Comparison of ENCODE assay signal across 12 cellular contexts in the genomic region with DNA sequence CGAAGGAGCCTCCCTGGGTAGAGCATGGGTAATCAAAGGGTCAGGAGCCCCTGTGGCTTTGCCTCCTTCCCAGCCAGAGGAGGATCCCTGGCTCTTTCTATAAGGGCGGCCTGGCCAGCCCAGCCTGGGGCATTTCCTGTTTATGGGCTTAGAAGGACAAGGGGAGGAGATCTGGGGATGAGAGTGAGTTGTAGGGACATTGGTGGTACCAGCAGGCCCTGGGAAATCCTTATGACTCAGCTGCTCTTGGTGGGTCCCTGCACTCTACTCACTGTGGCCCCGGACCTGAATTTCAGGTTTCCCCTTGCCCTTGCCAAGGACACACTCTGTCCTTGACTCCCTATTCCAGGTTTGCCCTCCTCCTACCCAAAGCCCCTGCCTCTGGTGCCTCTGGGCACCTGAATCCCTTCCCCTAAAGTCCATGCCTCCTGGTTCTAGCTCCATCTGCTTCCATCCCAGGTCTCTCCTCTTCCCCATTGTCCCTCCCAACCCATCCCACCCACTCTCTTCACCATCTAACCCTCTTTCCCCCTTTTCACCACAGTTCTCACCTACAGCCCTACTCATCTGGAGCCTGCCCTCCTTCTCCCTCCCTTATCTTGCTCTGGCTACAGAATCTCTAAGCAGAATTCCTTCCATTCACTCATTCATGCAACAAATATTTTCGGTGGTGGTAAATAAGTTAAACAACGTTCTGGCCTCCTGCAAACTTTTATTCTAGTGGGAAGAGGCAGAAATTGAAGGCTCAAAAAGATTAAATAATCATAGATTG. TPM values are rescaled to one million over a fixed set of nuclear protein-coding genes. Genes with fewer than 3 reads are reported as not detected.
DNase-seq lines count a peak whose midpoint lies in the region; ATAC-seq and TF ChIP-seq lines count a peak whose summit lies in the region.
"Had no signal": no experiment of that assay in that cellular context is flagged by ENCODE, and none has a peak within 500 bp of the region (broad histone marks: within the 10 kb centered on the region; RNA-seq: fewer than 3 reads in every experiment).

No MANE protein-coding gene starts in this region.

- H4K20me1 ChIP-seq in GM23338 (replicated peaks; ENCODE audit: insufficient read depth): no peaks in the 10 kb centered on the region

- DNase-seq in GM23338 (ENCODE audit: low spot score): peak; percentile 69
- no peak for DNase-seq in sigmoid colon
- DNase-seq in ACHN: no peak
- DNase-seq in T-helper 2 cell: no peak
- no peak for DNase-seq in SIG-M5 treated with dmso at 0.1 percent for 504 hours (lab: John Stamatoyannopoulos, UW; ENCODE audit: unreplicated experiment)
- DNase-seq: activated CD8-positive, alpha-beta memory T cell treated with anti-CD3 and anti-CD28 coated beads, Interleukin-2, amount 50 U/mL, for 4 hours; cortex of kidney; NCI-H1930 had no signal

- peaks cover 24% of the 10 kb centered on the region for H3K27me3 Mint-ChIP-seq in GM23338 (ENCODE audit: insufficient read depth, low read depth, poor library complexity)

- H3K9me3 Mint-ChIP-seq in GM23338: no peaks in the 10 kb centered on the region; the same call in 2 of the 3 replicates
- H3K9me3 Mint-ChIP-seq: T-helper 1 cell treated with Interleukin-12 subunit alpha and Interleukin-12 subunit beta and Interleukin-4 antibody, amounts not matched to agents 30 μg/mL and 1 μg/mL, for 36 hours had no signal

- peaks cover 34% of the 10 kb centered on the region for H3F3A ChIP-seq in GM23338 (replicated peaks; ENCODE audit: low read depth)

- H2AFZ ChIP-seq in GM23338: no peak overlapping the region

- H3K36me3 Mint-ChIP-seq in GM23338 (ENCODE audit: low read depth): peaks cover 4% of the 10 kb centered on the region; the same call in 1 of the 3 replicates

- TF ChIP-seq EP300 in gastroesophageal sphincter (IDR thresholded peaks at IDR 0.05) (no peak), sigmoid colon (IDR thresholded peaks at IDR 0.05) (no peak)

- peak overlapping the region; percentile 98 for H3K27ac Mint-ChIP-seq in GM23338
- H3K27ac Mint-ChIP-seq: T-helper 1 cell treated with Interleukin-12 subunit alpha and Interleukin-12 subunit beta and Interleukin-4 antibody, amounts not matched to agents 30 μg/mL and 1 μg/mL, for 36 hours had no signal

- H3K4me3 Mint-ChIP-seq in GM23338: peak overlapping the region; percentile 14; the same call in 1 of the 3 replicates
- H3K4me3 Mint-ChIP-seq: T-helper 1 cell treated with Interleukin-12 subunit alpha and Interleukin-12 subunit beta and Interleukin-4 antibody, amounts not matched to agents 30 μg/mL and 1 μg/mL, for 36 hours had no signal

- WGBS in gastroesophageal sphincter (ENCODE audit: low coverage in 1 of 2), 2 donors: 29% methylated on average over 3 of the region's 5 CpGs; no CpG with 5 or more reads in 1 of the 2 donors
- 53 to 64% methylated on average over 5 of the region's 5 CpGs for WGBS in sigmoid colon, 2 donors

- H3K27me3 ChIP-seq in GM23338 (ENCODE audit: insufficient read depth): no peaks in the 10 kb centered on the region
- H3K27me3 ChIP-seq in gastroesophageal sphincter: peaks cover 64% of the 10 kb centered on the region
- H3K27me3 ChIP-seq in sigmoid colon: peaks cover 0 to 34% (median 0%) of the 10 kb centered on the region in 3 donors

- peaks cover 95% of the 10 kb centered on the region for H3K4me1 Mint-ChIP-seq in GM23338

- H3K36me3 ChIP-seq in GM23338 (ENCODE audit: insufficient read depth) (no peaks in the 10 kb centered on the region), gastroesophageal sphincter (no peaks in the 10 kb centered on the region), sigmoid colon (no peaks in the 10 kb centered on the region)

- H3K27ac ChIP-seq in GM23338 (ENCODE audit: low read depth) (peak overlapping the region; percentile 96), VCaP (peak overlapping the region; percentile 92), gastroesophageal sphincter (peak overlapping the region in 3 of 4 donors; percentile 61 to 71 (median 68)), sigmoid colon (peak overlapping the region; percentile 28 to 62 (median 44))

- ATAC-seq in GM23338: peak; percentile 3
- ATAC-seq in gastroesophageal sphincter: no peak
- no peak for ATAC-seq in GM21723 (IDR thresholded peaks at IDR 0.05; ENCODE audit: unreplicated experiment)

- H3K4me1 ChIP-seq in GM23338 (ENCODE audit: insufficient read depth) (peaks cover 90% of the 10 kb centered on the region), gastroesophageal sphincter (peaks cover 0 to 35% (median 0%) of the 10 kb centered on the region in 3 donors), sigmoid colon (peaks cover 0 to 4% (median 0%) of the 10 kb centered on the region in 4 donors)

- in situ Hi-C loops in ACHN (cut with HindIII; ENCODE audit: low pct_ligation_motif_present, low pct_unique_long_range_greater_than_20kb, low sequenced_read_pairs): no loop called here

- H3K9me2 ChIP-seq in GM23338 (ENCODE audit: insufficient read depth): no peaks in the 10 kb centered on the region

- peak overlapping the region; percentile 29 for H3K4me3 ChIP-seq in GM23338
- no peak overlapping the region for H3K4me3 ChIP-seq in gastroesophageal sphincter
- no peak overlapping the region for H3K4me3 ChIP-seq in sigmoid colon

- TF ChIP-seq CTCF in GM23338 (conservative IDR thresholded peaks at IDR 0.05; ENCODE audit: low read depth in 2 of 2) (no peak), VCaP (conservative IDR thresholded peaks at IDR 0.05) (no peak), gastroesophageal sphincter (IDR thresholded peaks at IDR 0.05) (no peak), sigmoid colon (IDR thresholded peaks at IDR 0.05) (no peak)

- TF ChIP-seq POLR2A in gastroesophageal sphincter (IDR thresholded peaks at IDR 0.05): no peak
- no peak for TF ChIP-seq POLR2A in sigmoid colon (IDR thresholded peaks at IDR 0.05)

- H3K79me2 ChIP-seq in GM23338 (replicated peaks; ENCODE audit: insufficient read depth): peaks cover 8% of the 10 kb centered on the region

- H3K4me2 ChIP-seq in GM23338: peak overlapping the region; percentile 1

- H3K9me3 ChIP-seq in gastroesophageal sphincter (no peaks in the 10 kb centered on the region), sigmoid colon (no peaks in the 10 kb centered on the region)

- intact Hi-C loops in sigmoid colon (cut with DNase I): no loop called here

TF ChIP-seq in GM23338, 12 proteins besides CTCF, POLR2A, EP300 and RAD21:
- no peak for TF ChIP-seq EZH2 (IDR thresholded peaks at IDR 0.05; ENCODE audit: low read depth, unreplicated experiment)
- TF ChIP-seq, protein P1, sequence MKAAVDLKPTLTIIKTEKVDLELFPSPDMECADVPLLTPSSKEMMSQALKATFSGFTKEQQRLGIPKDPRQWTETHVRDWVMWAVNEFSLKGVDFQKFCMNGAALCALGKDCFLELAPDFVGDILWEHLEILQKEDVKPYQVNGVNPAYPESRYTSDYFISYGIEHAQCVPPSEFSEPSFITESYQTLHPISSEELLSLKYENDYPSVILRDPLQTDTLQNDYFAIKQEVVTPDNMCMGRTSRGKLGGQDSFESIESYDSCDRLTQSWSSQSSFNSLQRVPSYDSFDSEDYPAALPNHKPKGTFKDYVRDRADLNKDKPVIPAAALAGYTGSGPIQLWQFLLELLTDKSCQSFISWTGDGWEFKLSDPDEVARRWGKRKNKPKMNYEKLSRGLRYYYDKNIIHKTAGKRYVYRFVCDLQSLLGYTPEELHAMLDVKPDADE (IDR thresholded peaks at IDR 0.05): 0 out of 2 replicates have a peak, but pooled peaks have one; percentile 31
TF ChIP-seq in GM23338: peak in this region for 1.

RNA-seq across cellular contexts. Expression of a gene that starts 34.9 kb away (rescaled TPM):
- 155 and 183 TPM in 2 replicates for total RNA-seq in GM23338 (2014; rRNA removed; shearing (Covaris generic))
- polyA plus RNA-seq in GM23338 (2016; fragmentation: Nextera tagmentation; extraction: Ambion mirVana): 26.2 and 27.8 TPM in 2 replicates
- total RNA-seq in gastroesophageal sphincter: 10 to 100 TPM; 23.0 to 52.8 (median 30.9) TPM
- total RNA-seq in sigmoid colon: 10 to 100 TPM in 3 of 4 donors, 1 to 10 TPM in 1; 8.6 to 19.4 (median 13.4) TPM
- polyA plus RNA-seq in sigmoid colon: 10 to 100 TPM in 2 of 3 donors, 1 to 10 TPM in 1; 9.0 to 47.2 (median 11.8) TPM

Comparison
In these comparisons a context has a peak if more than half of its experiments do, and no peak if none do; other contexts are left out.
1. H3K27ac ChIP-seq: peak in every context shown above with its lines; median percentile 96 in GM23338; 92 in VCaP; 68 in gastroesophageal sphincter; 44 in sigmoid colon.